Comparison of ENCODE assay signal across 13 cellular contexts in genomic region chr20:44599715-44600114, GRCh38. TPM values are rescaled to one million over a fixed set of nuclear protein-coding genes. Genes with fewer than 3 reads are reported as not detected.
DNase-seq lines count a peak whose midpoint lies in the region; ATAC-seq, FAIRE-seq and TF ChIP-seq lines count a peak whose summit lies in the region.
"Had no signal": no experiment of that assay in that cellular context is flagged by ENCODE, and none has a peak within 500 bp of the region (broad histone marks: within the 10 kb centered on the region; RNA-seq: fewer than 3 reads in every experiment).

No MANE protein-coding gene starts in this region.

- no peak for TF ChIP-seq CTCF in left ventricle myocardium inferior (IDR thresholded peaks at IDR 0.05; ENCODE audit: borderline replicate concordance)
- TF ChIP-seq CTCF in prostate gland (IDR thresholded peaks at IDR 0.05), result no peak
- TF ChIP-seq CTCF in upper lobe of right lung (IDR thresholded peaks at IDR 0.05), result no peak

- FAIRE-seq in H54 (lab: Jason Lieb, UNC), result no peak

- H3K9me3 ChIP-seq in left ventricle myocardium inferior (replicated peaks) (no peaks in the 10 kb centered on the region), esophagus (ENCODE audit: control insufficient read depth in 2 of 2, insufficient read depth in 1 of 2, low read depth in 1 of 2, low read length in 1 of 2) (no peaks in the 10 kb centered on the region), prostate gland (no peaks in the 10 kb centered on the region), upper lobe of right lung (no peaks in the 10 kb centered on the region)

- DNase-seq in left ventricle myocardium inferior (no peak), Right ventricle myocardium inferior (ENCODE audit: missing footprints) (no peak), prostate gland (ENCODE audit: low spot score) (no peak), upper lobe of right lung (no peak), Kasumi-1 (lab: John Stamatoyannopoulos, UW) (no peak), HT-29 (ENCODE audit: low spot score) (no peak), H54 (ENCODE audit: insufficient read length, low spot score) (no peak)
- DNase-seq: ACHN, COR-L47, mesendoderm, NCI-H187 treated with DMSO at 0.1 percent for 48 hours, T-helper 9 cell had no signal

- ATAC-seq in Right ventricle myocardium inferior (no peak), upper lobe of right lung (no peak)

- TF ChIP-seq POLR2A in prostate gland (IDR thresholded peaks at IDR 0.05), result no peak
- no peak for TF ChIP-seq POLR2A in H54 (IDR thresholded peaks at IDR 0.05; ENCODE audit: low read depth, low read length)

- no peaks in the 10 kb centered on the region for H3K27me3 ChIP-seq in left ventricle myocardium inferior (ENCODE audit: low read depth)
- no peaks in the 10 kb centered on the region for H3K27me3 ChIP-seq in esophagus (ENCODE audit: control insufficient read depth in 1 of 2, insufficient read depth in 2 of 2, low read length in 2 of 2)
- H3K27me3 ChIP-seq in prostate gland (replicated peaks; ENCODE audit: insufficient read depth), result no peaks in the 10 kb centered on the region
- no peaks in the 10 kb centered on the region for H3K27me3 ChIP-seq in upper lobe of right lung

- peaks cover 100% of the 10 kb centered on the region for H3K4me1 ChIP-seq in left ventricle myocardium inferior
- peaks cover 4 to 7% of the 10 kb centered on the region in 2 donors for H3K4me1 ChIP-seq in esophagus (ENCODE audit: control insufficient read depth in 2 of 2, insufficient read depth in 2 of 2, low read length in 1 of 2)
- no peaks in the 10 kb centered on the region for H3K4me1 ChIP-seq in prostate gland (replicated peaks)
- H3K4me1 ChIP-seq in upper lobe of right lung, result peaks cover 88% of the 10 kb centered on the region

- H3K27ac ChIP-seq in left ventricle myocardium inferior (replicated peaks) (peak overlapping the region; percentile 93), esophagus (ENCODE audit: low read depth in 2 of 2, low read length in 1 of 2) (peak overlapping the region; percentile 58 to 66), prostate gland (peak overlapping the region; percentile 69 to 76), upper lobe of right lung (peak overlapping the region; percentile 79)

- H3K36me3 ChIP-seq in left ventricle myocardium inferior, result peaks cover 7% of the 10 kb centered on the region
- no peaks in the 10 kb centered on the region for H3K36me3 ChIP-seq in esophagus (ENCODE audit: control insufficient read depth in 2 of 2, insufficient read depth in 2 of 2, low read length in 1 of 2)
- H3K36me3 ChIP-seq in prostate gland, result no peaks in the 10 kb centered on the region
- H3K36me3 ChIP-seq in upper lobe of right lung, result no peaks in the 10 kb centered on the region

- intact Hi-C loops in left ventricle myocardium inferior (cut with micrococcal nuclease) (loop anchor here (10.0 kb wide), 1 partner anchor 65 kb away; no protein-coding TSS in a partner anchor), Right ventricle myocardium inferior (cut with DNase I) (loop anchor here (2.0 kb wide), 1 partner anchor 17 kb away; the partner anchor contains the start of gene PKIG), prostate gland (cut with DNase I) (loop anchor here (10.0 kb wide), 1 partner anchor 385 kb away; the partner anchor contains the start of gene OSER1), upper lobe of right lung (cut with DNase I) (loop anchor here (10.0 kb wide), 1 partner anchor 65 kb away; no protein-coding TSS in a partner anchor)

- 77 to 85% methylated on average over 1 of the region's 1 CpG for WGBS in esophagus, 2 donors
- 67% methylated on average over 1 of the region's 1 CpG for WGBS in prostate gland

- H3K4me3 ChIP-seq in left ventricle myocardium inferior (peak overlapping the region; percentile 51), esophagus (ENCODE audit: low read depth in 1 of 2, low read length in 2 of 2) (no peak overlapping the region), prostate gland (no peak overlapping the region), upper lobe of right lung (no peak overlapping the region)

RNA-seq across cellular contexts. Expression of gene PKIG, which starts 17.3 kb away (rescaled TPM):
- 172 TPM for total RNA-seq in left ventricle myocardium inferior
- 206 TPM for total RNA-seq in Right ventricle myocardium inferior
- 10 to 100 TPM; 13.7 to 33.3 TPM for polyA plus RNA-seq in esophagus
- total RNA-seq in prostate gland, result 10 to 100 TPM; 60.9 to 81.1 TPM
- total RNA-seq in upper lobe of right lung, result 88.8 TPM
- total RNA-seq in HT-29 (2014; rRNA removed; shearing (Covaris generic)), result 0.29 and 1.3 TPM in 2 replicates

RNA-seq across cellular contexts. Expression of gene ADA, which starts 51.8 kb away (rescaled TPM):
- 6.7 TPM for total RNA-seq in left ventricle myocardium inferior
- total RNA-seq in Right ventricle myocardium inferior, result 10.7 TPM
- 1 to 10 TPM; 5.6 to 8.8 TPM for polyA plus RNA-seq in esophagus
- 1 to 10 TPM; 1.1 to 10.0 TPM for total RNA-seq in prostate gland
- 5.8 TPM for total RNA-seq in upper lobe of right lung
- 0.39 TPM in 1 of 2 replicates, not detected in the other for total RNA-seq in HT-29 (2014; rRNA removed; shearing (Covaris generic))

Comparison
In these comparisons a context has a peak if more than half of its experiments do, and no peak if none do; other contexts are left out.
1. RNA of gene PKIG, which starts 17.3 kb away (total RNA-seq): 206 TPM in Right ventricle myocardium inferior (single experiment), 172 TPM in left ventricle myocardium inferior (single experiment), 88.8 TPM in upper lobe of right lung (single experiment) and 60.9 to 81.1 TPM in prostate gland; 0.29 to 1.3 TPM in HT-29; every median in the first group is over 10 times any median in the second.
2. Peak in every context shown above with its lines, with median percentiles within 50 percentile points of each other: H3K27ac ChIP-seq.